In genomic region chr2:9637330-9637729, GRCh38 we compare ENCODE assay signal across 9 cellular contexts. TPM values are rescaled to one million over a fixed set of nuclear protein-coding genes. Genes with fewer than 3 reads are reported as not detected.
DNase-seq lines count a peak whose midpoint lies in the region; ATAC-seq and TF ChIP-seq lines count a peak whose summit lies in the region.
"Had no signal": no experiment of that assay in that cellular context is flagged by ENCODE, and none has a peak within 500 bp of the region (broad histone marks: within the 10 kb centered on the region; RNA-seq: fewer than 3 reads in every experiment).

No MANE protein-coding gene starts in this region.

- H3K9me2 ChIP-seq in SK-N-SH, result no peaks in the 10 kb centered on the region

- H2AFZ ChIP-seq in SK-N-SH (ENCODE audit: low read depth), result no peak overlapping the region

- peaks cover 33% of the 10 kb centered on the region for H3K4me1 Mint-ChIP-seq in activated CD8-positive, alpha-beta memory T cell treated with anti-CD3 and anti-CD28 coated beads, Interleukin-2, amount 10 ng/mL, durations not matched to agents 7 days and 5 days
- peaks cover 0 to 8% of the 10 kb centered on the region in 2 donors for H3K4me1 Mint-ChIP-seq in stimulated activated naive B cell treated with anti-CD40 and anti-IgM and Interleukin-4, amounts not matched to agents 10 μg/mL and 1 μg/mL and 100 μg/mL, for 72 hours

- 26% methylated on average over 2 of the region's 2 CpGs for WGBS in SK-N-SH (ENCODE audit: low lambda C conversion rate)

- H3K27me3 Mint-ChIP-seq in activated CD8-positive, alpha-beta memory T cell treated with anti-CD3 and anti-CD28 coated beads, Interleukin-2, amount 10 ng/mL, durations not matched to agents 7 days and 5 days, result peaks cover 6% of the 10 kb centered on the region
- peaks cover 0 to 9% of the 10 kb centered on the region in 2 donors for H3K27me3 Mint-ChIP-seq in stimulated activated naive B cell treated with anti-CD40 and anti-IgM and Interleukin-4, amounts not matched to agents 10 μg/mL and 1 μg/mL and 100 μg/mL, for 72 hours

- H3K4me2 ChIP-seq in SK-N-SH, result peak overlapping the region; percentile 59

- H3K4me3 Mint-ChIP-seq in activated CD8-positive, alpha-beta memory T cell treated with anti-CD3 and anti-CD28 coated beads, Interleukin-2, amount 10 ng/mL, durations not matched to agents 7 days and 5 days, result no peak overlapping the region
- no peak overlapping the region for H3K4me3 Mint-ChIP-seq in stimulated activated naive B cell treated with anti-CD40 and anti-IgM and Interleukin-4, amounts not matched to agents 10 μg/mL and 1 μg/mL and 100 μg/mL, for 72 hours
- H3K4me3 Mint-ChIP-seq: activated naive CD8-positive, alpha-beta T cell treated with anti-CD3 and anti-CD28 coated beads, Interleukin-2, amount 10 ng/mL, durations not matched to agents 7 days and 5 days had no signal

- H3K79me2 ChIP-seq in SK-N-SH (ENCODE audit: insufficient read depth), result no peaks in the 10 kb centered on the region

- TF ChIP-seq EP300 in SK-N-SH (IDR thresholded peaks at IDR 0.05; ENCODE audit: borderline replicate concordance in 1 of 2, low read depth in 1 of 2, low read length in 1 of 2), result peak in 1 of 2 experiments; percentile 42; a peak in 1 of 4 replicates

- H3K9me3 Mint-ChIP-seq in activated CD8-positive, alpha-beta memory T cell treated with anti-CD3 and anti-CD28 coated beads, Interleukin-2, amount 10 ng/mL, durations not matched to agents 7 days and 5 days (ENCODE audit: low read depth), result no peaks in the 10 kb centered on the region
- H3K9me3 Mint-ChIP-seq in stimulated activated naive B cell treated with anti-CD40 and anti-IgM and Interleukin-4, amounts not matched to agents 10 μg/mL and 1 μg/mL and 100 μg/mL, for 72 hours, result no peaks in the 10 kb centered on the region
- H3K9me3 Mint-ChIP-seq: activated naive CD8-positive, alpha-beta T cell treated with anti-CD3 and anti-CD28 coated beads, Interleukin-2, amount 10 ng/mL, durations not matched to agents 7 days and 5 days had no signal

- no peak for DNase-seq in activated CD8-positive, alpha-beta memory T cell treated with anti-CD3 and anti-CD28 coated beads, Interleukin-2, amount 10 ng/mL, durations not matched to agents 7 days and 5 days
- DNase-seq in activated CD8-positive, alpha-beta memory T cell treated with anti-CD3 and anti-CD28 coated beads, Interleukin-2, amount 50 U/mL, for 48 hours, result no peak
- DNase-seq in SK-N-SH, result no peak
- peak; percentile 56 for DNase-seq in fibroblast of villous mesenchyme (ENCODE audit: low read depth)
- DNase-seq in stimulated activated naive B cell treated with anti-CD40 and anti-IgM and Interleukin-4, amounts not matched to agents 10 μg/mL and 1 μg/mL and 100 μg/mL, for 72 hours, result no peak
- no peak for DNase-seq in DMS 273 treated with DMSO at 0.1 percent for 48 hours (lab: John Stamatoyannopoulos, UW)
- no peak for DNase-seq in Right ventricle myocardium inferior (ENCODE audit: missing footprints)
- DNase-seq: activated naive CD8-positive, alpha-beta T cell treated with anti-CD3 and anti-CD28 coated beads, Interleukin-2, amount 10 ng/mL, durations not matched to agents 7 days and 5 days had no signal

- H4K20me1 ChIP-seq in SK-N-SH (ENCODE audit: insufficient read depth), result no peaks in the 10 kb centered on the region

- H3K27me3 ChIP-seq in SK-N-SH (ENCODE audit: insufficient read depth), result no peaks in the 10 kb centered on the region

- no peaks in the 10 kb centered on the region for H3K36me3 Mint-ChIP-seq in activated CD8-positive, alpha-beta memory T cell treated with anti-CD3 and anti-CD28 coated beads, Interleukin-2, amount 10 ng/mL, durations not matched to agents 7 days and 5 days
- H3K36me3 Mint-ChIP-seq in stimulated activated naive B cell treated with anti-CD40 and anti-IgM and Interleukin-4, amounts not matched to agents 10 μg/mL and 1 μg/mL and 100 μg/mL, for 72 hours, result no peaks in the 10 kb centered on the region
- H3K36me3 Mint-ChIP-seq: activated naive CD8-positive, alpha-beta T cell treated with anti-CD3 and anti-CD28 coated beads, Interleukin-2, amount 10 ng/mL, durations not matched to agents 7 days and 5 days had no signal

- no peak overlapping the region for H3K9ac ChIP-seq in SK-N-SH

- ATAC-seq in activated CD8-positive, alpha-beta memory T cell treated with anti-CD3 and anti-CD28 coated beads, Interleukin-2, amount 10 ng/mL, durations not matched to agents 7 days and 5 days, result peak; percentile 59
- peak; percentile 14 to 53 for ATAC-seq in stimulated activated naive B cell treated with anti-CD40 and anti-IgM and Interleukin-4, amounts not matched to agents 10 μg/mL and 1 μg/mL and 100 μg/mL, for 72 hours (replicated peaks)
- no peak for ATAC-seq in Right ventricle myocardium inferior
- no peak for ATAC-seq in HG03025 (IDR thresholded peaks at IDR 0.05; ENCODE audit: low FRiP score, unreplicated experiment)

- H3K9me3 ChIP-seq in SK-N-SH, result no peaks in the 10 kb centered on the region

- no peak for TF ChIP-seq RAD21 in SK-N-SH (IDR thresholded peaks at IDR 0.05; ENCODE audit: low read length)

- peak overlapping the region in 1 of 2 experiments; percentile 50; a peak in 2 of 4 replicates for H3K27ac ChIP-seq in SK-N-SH (ENCODE audit: low read depth in 2 of 2, low read length in 1 of 2)

- intact Hi-C loops in Right ventricle myocardium inferior (cut with DNase I), result no loop called here

- no peaks in the 10 kb centered on the region for H3K36me3 ChIP-seq in SK-N-SH (replicated peaks in 1 of 2; ENCODE audit: control insufficient read depth in 1 of 2, insufficient read depth in 2 of 2, low read length in 1 of 2)

- H3K4me3 ChIP-seq in SK-N-SH (ENCODE audit: low read depth in 2 of 2, low read length in 1 of 2) (no peak overlapping the region), fibroblast of villous mesenchyme (ENCODE audit: low read depth, low read length) (no peak overlapping the region)

- CTCF ChIA-PET in activated CD8-positive, alpha-beta memory T cell treated with anti-CD3 and anti-CD28 coated beads, Interleukin-2, amount 10 ng/mL, durations not matched to agents 7 days and 5 days (lab: Charles Lee), result interaction anchor here (1.3 to 1.5 kb wide), 3 partner anchors 12 to 27 kb away, joined by 3 to 4 read pairs (median 4); no protein-coding TSS in a partner anchor
- CTCF ChIA-PET in SK-N-SH (lab: Yijun Ruan, JAX), result interaction anchor here (1.3 to 3.0 kb wide), 3 partner anchors 81 to 347 kb away, joined by 3 to 14 read pairs (median 5); partner anchors contain the start of gene ADAM17

- peaks cover 19% of the 10 kb centered on the region for H3F3A ChIP-seq in SK-N-SH (replicated peaks; ENCODE audit: insufficient read depth)

- peak overlapping the region; percentile 21 for H3K27ac Mint-ChIP-seq in activated CD8-positive, alpha-beta memory T cell treated with anti-CD3 and anti-CD28 coated beads, Interleukin-2, amount 10 ng/mL, durations not matched to agents 7 days and 5 days
- no peak overlapping the region for H3K27ac Mint-ChIP-seq in stimulated activated naive B cell treated with anti-CD40 and anti-IgM and Interleukin-4, amounts not matched to agents 10 μg/mL and 1 μg/mL and 100 μg/mL, for 72 hours
- H3K27ac Mint-ChIP-seq: activated naive CD8-positive, alpha-beta T cell treated with anti-CD3 and anti-CD28 coated beads, Interleukin-2, amount 10 ng/mL, durations not matched to agents 7 days and 5 days had no signal

- H3K4me1 ChIP-seq in SK-N-SH (ENCODE audit: control insufficient read depth in 1 of 2, insufficient read depth in 2 of 2, low read depth in 1 of 2, low read length in 1 of 2), result peaks cover 22% of the 10 kb centered on the region in 2 experiments; a peak in 3 of 4 replicates

- TF ChIP-seq CTCF in SK-N-SH (IDR thresholded peaks at IDR 0.05), result no peak
- no peak for TF ChIP-seq CTCF in fibroblast of villous mesenchyme (IDR thresholded peaks at IDR 0.05; ENCODE audit: insufficient read depth, low read depth, low read length)

- POLR2A ChIA-PET in SK-N-SH (lab: Yijun Ruan, JAX), result no interaction called here

TF ChIP-seq in SK-N-SH, 30 proteins besides CTCF, POLR2A, EP300 and RAD21 (continues in another document):
- no peak for TF ChIP-seq SIN3A (IDR thresholded peaks at IDR 0.05; ENCODE audit: borderline replicate concordance, low read depth, low read length)
- no peak for TF ChIP-seq REST (IDR thresholded peaks at IDR 0.05; ENCODE audit: low read depth, low read length)
- peak; percentile 85 for TF ChIP-seq FOSL2 (IDR thresholded peaks at IDR 0.05; ENCODE audit: borderline replicate concordance, low read depth)
- TF ChIP-seq CHD2 (IDR thresholded peaks at IDR 0.05; ENCODE audit: low read length, partially characterized antibody), result no peak
- no peak for TF ChIP-seq GATA2 (CRISPR knock-in tag; IDR thresholded peaks at IDR 0.05)
- TF ChIP-seq GABPA (IDR thresholded peaks at IDR 0.05; ENCODE audit: low read depth), result no peak
- no peak for TF ChIP-seq RCOR1 (IDR thresholded peaks at IDR 0.05; ENCODE audit: low read length)

RNA-seq across cellular contexts. Expression of gene YWHAQ, which starts 6.5 kb away (rescaled TPM):
- total RNA-seq in activated CD8-positive, alpha-beta memory T cell treated with anti-CD3 and anti-CD28 coated beads, Interleukin-2, amount 10 ng/mL, durations not matched to agents 7 days and 5 days, result 100 to 1,000 TPM; 300 to 316 TPM
- 235 and 240 TPM in 2 replicates for polyA plus RNA-seq in SK-N-SH (2012; rRNA removed)
- polyA plus RNA-seq in SK-N-SH (2012; cell fraction: cytosol; rRNA removed), result 327 and 349 TPM in 2 replicates
- 114 and 122 TPM in 2 replicates for polyA plus RNA-seq in SK-N-SH (2012; cell fraction: nucleus; rRNA removed)
- total RNA-seq in fibroblast of villous mesenchyme (260 and 283 TPM in 2 replicates), Right ventricle myocardium inferior (116 TPM)

Comparison
In these comparisons a context has a peak if more than half of its experiments do, and no peak if none do; other contexts are left out.
1. ATAC-seq: peak in activated CD8-positive, alpha-beta memory T cell treated with anti-CD3 and anti-CD28 coated beads, Interleukin-2, amount 10 ng/mL, durations not matched to agents 7 days and 5 days (single experiment) and stimulated activated naive B cell treated with anti-CD40 and anti-IgM and Interleukin-4, amounts not matched to agents 10 μg/mL and 1 μg/mL and 100 μg/mL, for 72 hours (2 of 2); none in Right ventricle myocardium inferior (single experiment) and HG03025 (single experiment).